Comparison of ENCODE assay signal across 20 cellular contexts in the genomic region with DNA sequence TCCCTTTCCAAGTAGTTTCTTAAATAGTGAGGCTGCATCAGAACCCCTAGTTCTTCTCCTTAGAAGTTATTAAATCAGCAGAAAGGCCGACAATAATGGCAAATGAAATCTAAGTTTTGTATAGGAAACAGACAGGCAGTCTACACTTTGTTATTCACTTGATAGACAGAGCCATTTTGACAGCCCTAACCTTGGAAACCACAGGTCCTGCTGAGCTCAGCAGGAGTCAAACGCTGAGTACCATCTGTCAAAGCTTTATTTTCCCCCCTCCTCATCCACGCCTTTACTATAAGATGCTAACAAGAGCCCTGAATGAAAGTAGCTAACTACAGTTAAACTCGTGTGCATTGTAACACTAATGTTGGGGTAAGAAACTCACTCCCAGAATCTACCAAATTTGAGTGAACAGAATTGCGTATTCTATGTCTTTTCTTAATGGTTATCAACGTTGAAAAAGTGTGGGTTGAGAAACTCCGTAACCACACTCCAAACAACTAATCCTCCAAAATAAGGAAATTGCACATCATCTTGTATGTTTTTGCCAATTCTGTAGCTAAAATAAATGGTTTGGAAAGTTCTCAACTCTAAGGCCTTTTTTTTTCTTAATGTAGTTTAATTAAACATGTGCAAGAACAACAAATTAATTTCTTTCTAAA.
DNase-seq lines count a peak whose midpoint lies in the region; ATAC-seq, FAIRE-seq and TF ChIP-seq lines count a peak whose summit lies in the region.
"Had no signal": no experiment of that assay in that cellular context is flagged by ENCODE, and none has a peak within 500 bp of the region (broad histone marks: within the 10 kb centered on the region; RNA-seq: fewer than 3 reads in every experiment).

No MANE protein-coding gene starts in this region.

- H3K36me3 ChIP-seq in H1 (ENCODE audit: control insufficient read depth in 2 of 4, insufficient read depth in 4 of 4, low read length in 3 of 4) (no peaks in the 10 kb centered on the region), upper lobe of left lung (no peaks in the 10 kb centered on the region), mesenchymal stem cell (ENCODE audit: control insufficient read depth in 1 of 2, insufficient read depth in 2 of 2, low read depth in 1 of 2, low read length in 2 of 2) (no peaks in the 10 kb centered on the region)

- FAIRE-seq in H1 (lab: Jason Lieb, UNC) = no peak
- FAIRE-seq: RCC 7860 had no signal

- H3K27ac ChIP-seq in H1 (ENCODE audit: low read depth, low read length) = no peak overlapping the region
- no peak overlapping the region for H3K27ac ChIP-seq in upper lobe of left lung
- H3K27ac ChIP-seq in substantia nigra (ENCODE audit: low read depth, low read length, poor library complexity, severe bottlenecking) = no peak overlapping the region
- no peak overlapping the region for H3K27ac ChIP-seq in mesenchymal stem cell (ENCODE audit: low read length, poor library complexity, severe bottlenecking)
- H3K27ac ChIP-seq: epithelial cell of prostate had no signal

- H3K79me1 ChIP-seq in H1 (ENCODE audit: low read depth, low read length) (no peaks in the 10 kb centered on the region), mesenchymal stem cell (replicated peaks; ENCODE audit: low read length, poor library complexity, severe bottlenecking) (no peaks in the 10 kb centered on the region)

- no peaks in the 10 kb centered on the region for H3K27me3 ChIP-seq in H1 (replicated peaks in 1 of 4; ENCODE audit: control insufficient read depth in 3 of 4, extremely low read depth in 1 of 4, insufficient read depth in 3 of 4, low read length in 3 of 4)
- no peaks in the 10 kb centered on the region for H3K27me3 ChIP-seq in upper lobe of left lung
- H3K27me3 ChIP-seq in mesenchymal stem cell (ENCODE audit: control insufficient read depth in 1 of 2, insufficient read depth in 1 of 2, low read length in 2 of 2) = peaks cover 0 to 3% of the 10 kb centered on the region in 2 experiments

- no peak overlapping the region for H4K8ac ChIP-seq in H1 (ENCODE audit: extremely low read depth, insufficient read depth, low read length)
- no peak overlapping the region for H4K8ac ChIP-seq in mesenchymal stem cell (ENCODE audit: low read length)

- H3K23ac ChIP-seq in H1 (ENCODE audit: insufficient read length) (no peak overlapping the region), mesenchymal stem cell (ENCODE audit: low read length in 2 of 2) (peak overlapping the region in 1 of 2 experiments; percentile 72)

- H2BK5ac ChIP-seq in H1 (ENCODE audit: low read depth, low read length) (no peak overlapping the region), mesenchymal stem cell (ENCODE audit: low read depth, low read length, poor library complexity, severe bottlenecking) (no peak overlapping the region)

- no peak for TF ChIP-seq RAD21 in H1 (IDR thresholded peaks at IDR 0.05 in 1 of 2, conservative IDR thresholded peaks at IDR 0.05 in 1 of 2; ENCODE audit: low read depth in 2 of 2, low read length in 2 of 2)

- H4K5ac ChIP-seq in H1 (ENCODE audit: insufficient read length, low read depth, low read length) = no peak overlapping the region

- H3K14ac ChIP-seq in H1 (ENCODE audit: insufficient read length) (no peak overlapping the region), mesenchymal stem cell (ENCODE audit: low read length in 2 of 2) (no peak overlapping the region)

- H3K56ac ChIP-seq in H1 (replicated peaks; ENCODE audit: insufficient read length, low read depth, low read length) = no peak overlapping the region

- TF ChIP-seq CTCF in H1 (IDR thresholded peaks at IDR 0.05; ENCODE audit: control extremely low read depth in 1 of 3, insufficient read depth in 1 of 3, low read depth in 1 of 3, low read length in 3 of 3) = no peak
- no peak for TF ChIP-seq CTCF in upper lobe of left lung (IDR thresholded peaks at IDR 0.05)

- ATAC-seq in upper lobe of left lung (ENCODE audit: low FRiP score in 2 of 2) = no peak
- ATAC-seq: activated naive CD8-positive, alpha-beta T cell treated with anti-CD3 and anti-CD28 coated beads, Interleukin-2, amount 50 U/mL, for 24 hours had no signal

- POLR2A ChIA-PET in H1 (lab: Charles Lee; ENCODE audit: partially characterized antibody) = no interaction called here

- H3K79me2 ChIP-seq in H1 (ENCODE audit: control insufficient read depth in 1 of 2, insufficient read depth in 2 of 2, low read length in 2 of 2) = no peaks in the 10 kb centered on the region

- CTCF ChIA-PET in H1 (lab: Charles Lee; ENCODE audit: partially characterized antibody) = interaction anchor here (0.6 to 2.2 kb wide), 8 partner anchors 51 to 311 kb away, joined by 3 to 7 read pairs (median 5); no protein-coding TSS in a partner anchor

- H3K18ac ChIP-seq in H1 (ENCODE audit: extremely low read depth, low read length) = no peak overlapping the region
- no peak overlapping the region for H3K18ac ChIP-seq in mesenchymal stem cell (ENCODE audit: low read depth in 1 of 2, low read length in 2 of 2)

- H3K4me3 ChIP-seq in H1 (ENCODE audit: extremely low read depth in 1 of 4, insufficient read depth in 2 of 4, low read depth in 3 of 4, low read length in 4 of 4) (no peak overlapping the region), upper lobe of left lung (no peak overlapping the region), mesenchymal stem cell (ENCODE audit: insufficient read depth in 1 of 2, low read depth in 1 of 2, low read length in 2 of 2) (no peak overlapping the region)

- no peak overlapping the region for H2BK20ac ChIP-seq in H1 (ENCODE audit: low read length)

- H3K4me1 ChIP-seq in H1 (replicated peaks in 1 of 4; ENCODE audit: control insufficient read depth in 3 of 4, insufficient read depth in 4 of 4, low read length in 3 of 4) = peaks cover 0 to 11% (median 6%) of the 10 kb centered on the region in 4 experiments; a peak in 6 of 7 replicates
- peaks cover 0 to 5% (median 4%) of the 10 kb centered on the region in 4 donors for H3K4me1 ChIP-seq in upper lobe of left lung
- no peaks in the 10 kb centered on the region for H3K4me1 ChIP-seq in mesenchymal stem cell (ENCODE audit: control insufficient read depth, insufficient read depth, low read depth, low read length)

- TF ChIP-seq POLR2A in H1 (IDR thresholded peaks at IDR 0.05; ENCODE audit: control extremely low read depth in 1 of 2, low read depth in 2 of 2, low read length in 2 of 2) = no peak
- no peak for TF ChIP-seq POLR2A in upper lobe of left lung (IDR thresholded peaks at IDR 0.05)

- no peak overlapping the region for H3K4ac ChIP-seq in H1 (replicated peaks; ENCODE audit: insufficient read length, low read depth, low read length)
- H3K4ac ChIP-seq in mesenchymal stem cell (ENCODE audit: low read depth in 1 of 2, low read length in 2 of 2) = peak overlapping the region in 1 of 2 experiments; percentile 15

- H3K23me2 ChIP-seq in H1 (ENCODE audit: low read depth, low read length) = no peaks in the 10 kb centered on the region

- H3K4me2 ChIP-seq in H1 (ENCODE audit: insufficient read depth in 1 of 2, low read depth in 2 of 2, low read length in 2 of 2) (no peak overlapping the region), mesenchymal stem cell (ENCODE audit: low read length, poor library complexity, severe bottlenecking) (no peak overlapping the region)

- H2AFZ ChIP-seq in H1 (ENCODE audit: low read length) (no peak overlapping the region), mesenchymal stem cell (ENCODE audit: low read depth, low read length) (no peak overlapping the region)

- H4K20me1 ChIP-seq in H1 (replicated peaks in 1 of 2; ENCODE audit: control insufficient read depth in 1 of 2, insufficient read depth in 2 of 2, low read length in 2 of 2) = no peaks in the 10 kb centered on the region

- H2BK120ac ChIP-seq in H1 (replicated peaks; ENCODE audit: low read depth, low read length) (no peak overlapping the region), mesenchymal stem cell (ENCODE audit: low read depth, low read length) (no peak overlapping the region)

- no peak overlapping the region for H2AK5ac ChIP-seq in H1 (ENCODE audit: low read depth, low read length)
- H2AK5ac ChIP-seq in mesenchymal stem cell (ENCODE audit: low read length, severe bottlenecking) = no peak overlapping the region

- H2BK12ac ChIP-seq in H1 (ENCODE audit: low read depth, low read length) (no peak overlapping the region), mesenchymal stem cell (ENCODE audit: low read length in 2 of 2) (no peak overlapping the region)

- no peak overlapping the region for H3K9ac ChIP-seq in H1 (replicated peaks in 1 of 4; ENCODE audit: extremely low read depth in 1 of 4, low read depth in 3 of 4, low read length in 3 of 4)
- H3K9ac ChIP-seq in mesenchymal stem cell (ENCODE audit: low read length) = no peak overlapping the region

- no peak for TF ChIP-seq EP300 in H1 (IDR thresholded peaks at IDR 0.05; ENCODE audit: borderline replicate concordance in 1 of 2, low read depth in 2 of 2, low read length in 2 of 2)
- no peak for TF ChIP-seq EP300 in upper lobe of left lung (IDR thresholded peaks at IDR 0.05)

- peak; percentile 83 for DNase-seq in COR-L47 (lab: John Stamatoyannopoulos, UW)
- DNase-seq in NCI-H146 (lab: John Stamatoyannopoulos, UW) = peak; percentile 81
- peak; percentile 92 for DNase-seq in NCI-H82 (lab: John Stamatoyannopoulos, UW)
- no peak for DNase-seq in H1 (ENCODE audit: low read depth in 1 of 2, low spot score in 2 of 2)
- no peak for DNase-seq in upper lobe of left lung
- DNase-seq in substantia nigra (lab: John Stamatoyannopoulos, UW) = no peak
- no peak for DNase-seq in mesenchymal stem cell
- DNase-seq in mesenteric fat pad (ENCODE audit: low spot score) = no peak
- DNase-seq: activated CD4-positive, alpha-beta T cell treated with anti-CD3 and anti-CD28 coated beads, Interleukin-2, amount 10 ng/mL, durations not matched to agents 24 days and 14 days; activated naive CD8-positive, alpha-beta T cell treated with anti-CD3 and anti-CD28 coated beads, Interleukin-2, amount 50 U/mL, for 24 hours; activated T-cell treated with anti-CD3 and anti-CD28 coated beads, Interleukin-2, amount 50 U/mL, for 24 hours; cerebellar nuclear complex; head of caudate nucleus; kidney glomerular epithelial cell; MM.1S; stimulated activated CD4-positive, alpha-beta T cell treated with anti-CD3 and anti-CD28 coated beads, Interleukin-1b, Interleukin-23, amount 100 ng/mL, for 48 hours; stimulated activated CD8-positive, alpha-beta memory T cell treated with anti-CD3 and anti-CD28 coated beads, Interleukin-4, amount 100 ng/mL, for 48 hours; T-helper 2 cell had no signal

- H4K91ac ChIP-seq in H1 (replicated peaks; ENCODE audit: insufficient read length, low read length) (no peak overlapping the region), mesenchymal stem cell (ENCODE audit: low read length) (no peak overlapping the region)

- H2BK15ac ChIP-seq in H1 (ENCODE audit: low read length) = no peak overlapping the region
- no peak overlapping the region for H2BK15ac ChIP-seq in mesenchymal stem cell (ENCODE audit: low read depth, poor library complexity, severe bottlenecking)

- H3K9me3 ChIP-seq in H1 (ENCODE audit: insufficient read depth in 2 of 2, low read depth in 1 of 2, low read length in 1 of 2) = no peaks in the 10 kb centered on the region
- no peaks in the 10 kb centered on the region for H3K9me3 ChIP-seq in upper lobe of left lung
- no peaks in the 10 kb centered on the region for H3K9me3 ChIP-seq in mesenchymal stem cell (ENCODE audit: control insufficient read depth, low read length)

- WGBS in H1 (ENCODE audit: extremely low coverage in 1 of 2, insufficient coverage in 1 of 2, insufficient read length in 1 of 2, insufficient replicate concordance in 2 of 2, low coverage in 1 of 2, low lambda C conversion rate in 2 of 2, missing lambda C conversion rate in 1 of 2), 2 experiments = 67% methylated on average over 7 of the region's 7 CpGs; no CpG with 5 or more reads in 1 of the 2 experiments
- 62 to 63% methylated on average over 7 of the region's 7 CpGs for WGBS in upper lobe of left lung, 2 donors
- WGBS in mesenchymal stem cell = 55% methylated on average over 2 of the region's 7 CpGs

Comparison
In these comparisons a context has a peak if more than half of its experiments do, and no peak if none do; other contexts are left out.
1. DNase-seq: peak in COR-L47 (single experiment), NCI-H146 (single experiment) and NCI-H82 (single experiment); none in H1 (0 of 2), upper lobe of left lung (0 of 2), substantia nigra (0 of 49), mesenchymal stem cell (single experiment) and mesenteric fat pad (single experiment).